13 cellular contexts compared by ENCODE assay signal in genomic region chr5:11619339-11620028, GRCh38.
A peak's percentile ranks its signal among the peaks of the same experiment; 100 is the strongest.
DNase-seq lines count a peak whose midpoint lies in the region; ATAC-seq and TF ChIP-seq lines count a peak whose summit lies in the region.
"Had no signal": no experiment of that assay in that cellular context is flagged by ENCODE, and none has a peak within 500 bp of the region (broad histone marks: within the 10 kb centered on the region; RNA-seq: fewer than 3 reads in every experiment).

No MANE protein-coding gene starts in this region.

- peaks cover 7% of the 10 kb centered on the region for H3K4me1 Mint-ChIP-seq in GM23338
- no peaks in the 10 kb centered on the region for H3K4me1 Mint-ChIP-seq in neural crest cell
- H3K4me1 Mint-ChIP-seq: stimulated activated naive B cell treated with anti-CD40 and anti-IgM and Interleukin-4, amounts not matched to agents 10 μg/mL and 1 μg/mL and 100 μg/mL, for 72 hours had no signal

- H3K27me3 Mint-ChIP-seq in GM23338 (ENCODE audit: insufficient read depth, low read depth, poor library complexity) (peaks cover 5% of the 10 kb centered on the region), neural crest cell (ENCODE audit: low read depth) (no peaks in the 10 kb centered on the region)
- H3K27me3 Mint-ChIP-seq: stimulated activated naive B cell treated with anti-CD40 and anti-IgM and Interleukin-4, amounts not matched to agents 10 μg/mL and 1 μg/mL and 100 μg/mL, for 72 hours had no signal

- TF ChIP-seq CTCF in GM23338 (conservative IDR thresholded peaks at IDR 0.05; ENCODE audit: low read depth in 2 of 2) (peak; percentile 49 to 56), neural crest cell (conservative IDR thresholded peaks at IDR 0.05) (peak; percentile 44)

- H3K27ac ChIP-seq in GM23338 (ENCODE audit: low read depth) (no peak overlapping the region), trophoblast cell (ENCODE audit: low read depth, low read length) (no peak overlapping the region)

- no CpG with 5 or more reads among the region's 1 CpG for WGBS in trophoblast cell (ENCODE audit: extremely low coverage, insufficient coverage, insufficient read length)

- no peak overlapping the region for H4K12ac ChIP-seq in trophoblast cell (ENCODE audit: low read depth, low read length)

- H4K91ac ChIP-seq in trophoblast cell (ENCODE audit: low read depth, low read length): no peak overlapping the region

- H3K14ac ChIP-seq in trophoblast cell (ENCODE audit: low read length): no peak overlapping the region

- no peak overlapping the region for H2AK5ac ChIP-seq in trophoblast cell (ENCODE audit: low read length)

- H3F3A ChIP-seq in GM23338 (replicated peaks; ENCODE audit: low read depth): no peaks in the 10 kb centered on the region

- no peak overlapping the region for H2BK120ac ChIP-seq in trophoblast cell (ENCODE audit: insufficient read depth, low read length, poor library complexity)

- no peak overlapping the region for H3K4me3 Mint-ChIP-seq in GM23338
- H3K4me3 Mint-ChIP-seq in neural crest cell: no peak overlapping the region
- H3K4me3 Mint-ChIP-seq: activated T-helper 1 cell treated with anti-CD3 and anti-CD28 coated beads, Interleukin-12 subunit alpha, Interleukin-12 subunit beta, Interleukin-2, Interleukin-4 antibody, amounts not matched to agents 30 ng/mL and 10 ng/mL and 1 ng/mL, durations not matched to agents 14 hours and 24 hours and 36 hours; stimulated activated naive B cell treated with anti-CD40 and anti-IgM and Interleukin-4, amounts not matched to agents 10 μg/mL and 1 μg/mL and 100 μg/mL, for 72 hours had no signal

- H3K79me2 ChIP-seq in GM23338 (replicated peaks; ENCODE audit: insufficient read depth): no peaks in the 10 kb centered on the region
- no peaks in the 10 kb centered on the region for H3K79me2 ChIP-seq in trophoblast cell (ENCODE audit: control insufficient read depth, insufficient read depth, low read length, poor library complexity)

- H3K4me1 ChIP-seq in GM23338 (ENCODE audit: insufficient read depth) (no peaks in the 10 kb centered on the region), trophoblast cell (ENCODE audit: control insufficient read depth in 1 of 2, insufficient read depth in 2 of 2, low read length in 2 of 2) (no peaks in the 10 kb centered on the region)

- peak; percentile 24 for DNase-seq in GM23338 (ENCODE audit: low spot score)
- DNase-seq in NCI-H2171 treated with DMSO at 0.1 percent for 48 hours (lab: John Stamatoyannopoulos, UW): peak; percentile 89
- DNase-seq in cerebellum (ENCODE audit: low spot score): peak; percentile 56
- DNase-seq in neural crest cell (ENCODE audit: low read depth, low spot score): no peak
- DNase-seq in AG08396 (ENCODE audit: low spot score): no peak
- DNase-seq in DMS114 treated with DMSO at 0.1 percent for 48 hours (lab: John Stamatoyannopoulos, UW; ENCODE audit: unreplicated experiment): no peak
- no peak for DNase-seq in trophoblast cell
- DNase-seq: dermis blood vessel endothelial cell; GDM1; NCI-H2029; stimulated activated naive B cell treated with anti-CD40 and anti-IgM and Interleukin-4, amounts not matched to agents 10 μg/mL and 1 μg/mL and 100 μg/mL, for 72 hours had no signal

- H2BK12ac ChIP-seq in trophoblast cell (ENCODE audit: low read length): no peak overlapping the region

- no peak overlapping the region for H3K4me2 ChIP-seq in GM23338
- no peak overlapping the region for H3K4me2 ChIP-seq in trophoblast cell (ENCODE audit: low read length)

- H4K8ac ChIP-seq in trophoblast cell (ENCODE audit: low read depth, low read length): no peak overlapping the region

- no peak overlapping the region for H2AFZ ChIP-seq in GM23338
- H2AFZ ChIP-seq in trophoblast cell (ENCODE audit: insufficient read depth, low read length, poor library complexity): no peak overlapping the region

- H3K79me1 ChIP-seq in trophoblast cell (ENCODE audit: low read length): no peaks in the 10 kb centered on the region

- H3K36me3 Mint-ChIP-seq in GM23338 (ENCODE audit: low read depth): peaks cover 4% of the 10 kb centered on the region; the same call in 1 of the 3 replicates
- peaks cover 6% of the 10 kb centered on the region for H3K36me3 Mint-ChIP-seq in neural crest cell (ENCODE audit: low read depth)
- H3K36me3 Mint-ChIP-seq: stimulated activated naive B cell treated with anti-CD40 and anti-IgM and Interleukin-4, amounts not matched to agents 10 μg/mL and 1 μg/mL and 100 μg/mL, for 72 hours had no signal

- no peaks in the 10 kb centered on the region for H3K9me3 ChIP-seq in trophoblast cell (ENCODE audit: insufficient read depth, low read depth, low read length)

- H3K9me3 Mint-ChIP-seq in GM23338 (peaks cover 4% of the 10 kb centered on the region; the same call in 1 of the 3 replicates), neural crest cell (peaks cover 6% of the 10 kb centered on the region)
- H3K9me3 Mint-ChIP-seq: activated T-helper 1 cell treated with anti-CD3 and anti-CD28 coated beads, Interleukin-12 subunit alpha, Interleukin-12 subunit beta, Interleukin-2, Interleukin-4 antibody, amounts not matched to agents 30 ng/mL and 10 ng/mL and 1 ng/mL, durations not matched to agents 14 hours and 24 hours and 36 hours had no signal

- H3K9me2 ChIP-seq in GM23338 (ENCODE audit: insufficient read depth): no peaks in the 10 kb centered on the region

- no peak overlapping the region for H3K18ac ChIP-seq in trophoblast cell (ENCODE audit: low read length)

- no peak overlapping the region for H2BK5ac ChIP-seq in trophoblast cell (ENCODE audit: low read depth, low read length, poor library complexity)

- H3K27me3 ChIP-seq in GM23338 (ENCODE audit: insufficient read depth) (no peaks in the 10 kb centered on the region), trophoblast cell (ENCODE audit: insufficient read depth, low read length) (no peaks in the 10 kb centered on the region)

- H3K36me3 ChIP-seq in GM23338 (ENCODE audit: insufficient read depth) (no peaks in the 10 kb centered on the region), trophoblast cell (ENCODE audit: control insufficient read depth in 1 of 2, insufficient read depth in 2 of 2, low read length in 2 of 2) (no peaks in the 10 kb centered on the region)

- ATAC-seq in GM23338 (peak; percentile 61), GM19023 (IDR thresholded peaks at IDR 0.05; ENCODE audit: unreplicated experiment) (no peak)
- ATAC-seq: stimulated activated naive B cell treated with anti-CD40 and anti-IgM and Interleukin-4, amounts not matched to agents 10 μg/mL and 1 μg/mL and 100 μg/mL, for 72 hours had no signal

- H3K27ac Mint-ChIP-seq in GM23338 (no peak overlapping the region), neural crest cell (ENCODE audit: unreplicated experiment) (no peak overlapping the region)
- H3K27ac Mint-ChIP-seq: activated T-helper 1 cell treated with anti-CD3 and anti-CD28 coated beads, Interleukin-12 subunit alpha, Interleukin-12 subunit beta, Interleukin-2, Interleukin-4 antibody, amounts not matched to agents 30 ng/mL and 10 ng/mL and 1 ng/mL, durations not matched to agents 14 hours and 24 hours and 36 hours; stimulated activated naive B cell treated with anti-CD40 and anti-IgM and Interleukin-4, amounts not matched to agents 10 μg/mL and 1 μg/mL and 100 μg/mL, for 72 hours had no signal

- H4K20me1 ChIP-seq in GM23338 (replicated peaks; ENCODE audit: insufficient read depth): no peaks in the 10 kb centered on the region

- no peak overlapping the region for H3K23ac ChIP-seq in trophoblast cell (ENCODE audit: low read length)

- H3K9ac ChIP-seq in trophoblast cell (ENCODE audit: low read length): no peak overlapping the region

- H3K4ac ChIP-seq in trophoblast cell (ENCODE audit: low read depth, low read length): no peak overlapping the region

- no peak overlapping the region for H3K4me3 ChIP-seq in GM23338
- H3K4me3 ChIP-seq in trophoblast cell (ENCODE audit: low read depth, low read length): no peak overlapping the region

TF ChIP-seq in GM23338, 12 proteins besides CTCF, POLR2A, EP300 and RAD21 (continues in another document):
- TF ChIP-seq NANOG (IDR thresholded peaks at IDR 0.05; ENCODE audit: borderline replicate concordance): no peak
- TF ChIP-seq REST (IDR thresholded peaks at IDR 0.05; ENCODE audit: unreplicated experiment): no peak
- TF ChIP-seq ETS1 (IDR thresholded peaks at IDR 0.05): no peak
- TF ChIP-seq POLR2AphosphoS5 (IDR thresholded peaks at IDR 0.05; ENCODE audit: low read depth): no peak
- TF ChIP-seq EZH2 (IDR thresholded peaks at IDR 0.05; ENCODE audit: low read depth, unreplicated experiment): no peak
- TF ChIP-seq STAT1 (IDR thresholded peaks at IDR 0.05; ENCODE audit: unreplicated experiment): no peak
- no peak for TF ChIP-seq ZNF114 (CRISPR knock-in tag; IDR thresholded peaks at IDR 0.05)

Comparison
In these comparisons a context has a peak if more than half of its experiments do, and no peak if none do; other contexts are left out.
1. DNase-seq: peak in GM23338 (single experiment), NCI-H2171 treated with DMSO at 0.1 percent for 48 hours (single experiment) and cerebellum (single experiment); none in neural crest cell (single experiment), AG08396 (single experiment), DMS114 treated with DMSO at 0.1 percent for 48 hours (single experiment) and trophoblast cell (0 of 2).